In the genomic region with DNA sequence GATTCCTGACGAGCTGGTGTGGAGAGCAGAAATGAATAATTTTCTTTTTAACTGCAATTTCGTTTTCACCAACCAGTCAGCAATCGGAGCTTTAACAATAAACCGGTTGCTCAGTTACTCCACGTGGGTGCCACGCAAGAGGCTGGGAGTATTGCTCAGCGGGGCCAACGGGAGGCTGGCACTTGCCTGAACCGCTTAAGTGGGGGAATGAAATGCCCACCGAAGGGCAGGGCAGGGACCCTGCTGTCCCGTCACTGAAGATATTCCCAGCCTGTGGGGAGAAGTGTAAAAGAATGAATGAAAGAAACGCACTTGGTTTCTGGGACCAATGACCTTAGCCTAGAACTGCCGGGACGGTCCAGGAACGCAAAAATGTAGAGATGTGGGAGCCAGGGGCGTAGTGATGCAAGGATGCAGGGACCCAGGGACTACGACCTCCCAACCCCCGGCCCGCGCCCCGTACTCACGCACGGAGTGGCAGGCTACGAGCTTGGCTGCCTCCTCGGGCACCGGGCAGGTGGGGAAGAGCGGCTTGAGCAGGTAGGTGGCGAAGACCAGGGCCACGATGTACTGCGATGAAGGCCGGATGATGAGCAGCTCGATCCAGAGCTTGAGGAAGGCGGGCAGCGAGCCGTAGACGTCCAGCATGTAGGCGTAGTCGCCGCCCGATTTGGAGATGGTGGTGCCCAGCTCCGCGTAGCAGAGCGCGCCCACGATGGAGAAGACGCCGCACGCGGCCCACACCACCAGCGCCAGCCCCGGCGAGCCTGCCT, we compare ENCODE assay signal across 8 cellular contexts.
A peak's percentile ranks its signal among the peaks of the same experiment; 100 is the strongest.
DNase-seq lines count a peak whose midpoint lies in the region; ATAC-seq and TF ChIP-seq lines count a peak whose summit lies in the region.
"Not testable (repeated sequence)": the region's sequence is repeated elsewhere in the genome, so short reads cannot be mapped to it uniquely, and the experiment has no call there.

No MANE protein-coding gene starts in this region.

- not testable (repeated sequence) for TF ChIP-seq POLR2A in right lobe of liver (IDR thresholded peaks at IDR 0.05)

- DNase-seq in RWPE2 (ENCODE audit: low spot score) (peak; percentile 61), retina (peak; percentile 54), aorta (peak in 1 of 2 donors; percentile 83)
- not testable (repeated sequence) for DNase-seq in activated naive CD4-positive, alpha-beta T cell treated with anti-CD3 and anti-CD28 coated beads for 36 hours; epithelial cell of esophagus (ENCODE audit: low read depth); right lobe of liver

- not testable (repeated sequence) for H3K9me3 Mint-ChIP-seq in activated naive CD4-positive, alpha-beta T cell treated with anti-CD3 and anti-CD28 coated beads for 36 hours

- TF ChIP-seq CTCF in RWPE2 (IDR thresholded peaks at IDR 0.05; ENCODE audit: poor library complexity, severe bottlenecking); epithelial cell of esophagus (IDR thresholded peaks at IDR 0.05; ENCODE audit: insufficient read depth, low read depth, low read length, missing control alignments); right lobe of liver (IDR thresholded peaks at IDR 0.05): not testable (repeated sequence)

- H3K4me3 ChIP-seq in RWPE2 (ENCODE audit: severe bottlenecking) = peak overlapping the region; percentile 74
- peak overlapping the region; percentile 63 for H3K4me3 ChIP-seq in epithelial cell of esophagus (ENCODE audit: low read length)
- peak overlapping the region; percentile 57 to 77 (median 72) for H3K4me3 ChIP-seq in right lobe of liver
- H3K4me3 ChIP-seq in aorta (ENCODE audit: low read length in 2 of 2) = peak overlapping the region; percentile 56 to 63

- H3K4me1 Mint-ChIP-seq in activated naive CD4-positive, alpha-beta T cell treated with anti-CD3 and anti-CD28 coated beads for 36 hours (ENCODE audit: low read depth) = peaks cover 22% of the 10 kb centered on the region

- H3K4me3 Mint-ChIP-seq in activated naive CD4-positive, alpha-beta T cell treated with anti-CD3 and anti-CD28 coated beads for 36 hours = peak overlapping the region; percentile 88

- intact Hi-C loops in activated naive CD4-positive, alpha-beta T cell treated with anti-CD3 and anti-CD28 coated beads for 36 hours (cut with micrococcal nuclease) = loop anchor here (1.0 to 5.0 kb wide), 4 partner anchors 36 to 778 kb away; partner anchors contain the start of genes METTL9 and POLR3E
- intact Hi-C loops in right lobe of liver (cut with DNase I); aorta (cut with DNase I): not testable (repeated sequence)

- H3K27me3 Mint-ChIP-seq in activated naive CD4-positive, alpha-beta T cell treated with anti-CD3 and anti-CD28 coated beads for 36 hours (ENCODE audit: low read depth) = not testable (repeated sequence)

- ATAC-seq in GM18508 (IDR thresholded peaks at IDR 0.05; ENCODE audit: insufficient read depth, unreplicated experiment) (peak; percentile 2), HG03045 (IDR thresholded peaks at IDR 0.05; ENCODE audit: unreplicated experiment) (peak; percentile 11), RWPE2 (ENCODE audit: low read depth) (peak; percentile 2; the same call in 2 of the 3 replicates), right lobe of liver (peak; percentile 2 to 42 (median 18)), aorta (ENCODE audit: low FRiP score) (peak; percentile 27)

- H3K27ac Mint-ChIP-seq in activated naive CD4-positive, alpha-beta T cell treated with anti-CD3 and anti-CD28 coated beads for 36 hours = peak overlapping the region; percentile 94

- peaks cover 29% of the 10 kb centered on the region for H3K36me3 ChIP-seq in RWPE2 (ENCODE audit: low read depth)
- not testable (repeated sequence) for H3K36me3 ChIP-seq in right lobe of liver; aorta (ENCODE audit: control insufficient read depth in 1 of 2, insufficient read depth in 2 of 2, low read length in 1 of 2)

- H3K36me3 Mint-ChIP-seq in activated naive CD4-positive, alpha-beta T cell treated with anti-CD3 and anti-CD28 coated beads for 36 hours (ENCODE audit: low read depth) = peaks cover 31% of the 10 kb centered on the region

- CTCF ChIA-PET in activated naive CD4-positive, alpha-beta T cell treated with anti-CD3 and anti-CD28 coated beads for 36 hours (lab: Charles Lee) = interaction anchor here (0.6 kb wide), 1 partner anchor 1520 kb away, joined by 3 read pairs; no protein-coding TSS in a partner anchor

- not testable (repeated sequence) for H3K9me3 ChIP-seq in RWPE2 (ENCODE audit: severe bottlenecking); right lobe of liver; aorta (ENCODE audit: control insufficient read depth, low read length)

- WGBS in right lobe of liver (ENCODE audit: insufficient coverage, low coverage, low lambda C conversion rate, missing lambda C conversion rate) = 3% methylated on average over 35 of the region's 52 CpGs
- 0% methylated on average over 36 to 50 of the region's 52 CpGs for WGBS in aorta, 2 donors

- peaks cover 24% of the 10 kb centered on the region for H3K4me1 ChIP-seq in RWPE2 (ENCODE audit: insufficient read depth, poor library complexity, severe bottlenecking)
- H3K4me1 ChIP-seq in right lobe of liver; aorta (ENCODE audit: control insufficient read depth in 1 of 2, insufficient read depth in 2 of 2, low read length in 2 of 2): not testable (repeated sequence)

- not testable (repeated sequence) for H3K27me3 ChIP-seq in RWPE2 (ENCODE audit: insufficient read depth, poor library complexity, severe bottlenecking); right lobe of liver; aorta (ENCODE audit: control insufficient read depth in 1 of 2, insufficient read depth in 2 of 2, low read length in 1 of 2)

- H3K27ac ChIP-seq in RWPE2 (ENCODE audit: poor library complexity, severe bottlenecking) (peak overlapping the region; percentile 92), right lobe of liver (peak overlapping the region; percentile 40 to 65 (median 60)), aorta (ENCODE audit: low read depth in 1 of 2, low read length in 2 of 2) (peak overlapping the region in 1 of 2 donors; percentile 79)
